Comparison of ENCODE assay signal across 16 cellular contexts in genomic region chr11:121323208-121323607, GRCh38. TPM values are rescaled to one million over a fixed set of nuclear protein-coding genes. Genes with fewer than 3 reads are reported as not detected.
A peak's percentile ranks its signal among the peaks of the same experiment; 100 is the strongest.
DNase-seq lines count a peak whose midpoint lies in the region; ATAC-seq and TF ChIP-seq lines count a peak whose summit lies in the region.
"Had no signal": no experiment of that assay in that cellular context is flagged by ENCODE, and none has a peak within 500 bp of the region (broad histone marks: within the 10 kb centered on the region; RNA-seq: fewer than 3 reads in every experiment).

No MANE protein-coding gene starts in this region.

- H3K27me3 ChIP-seq in liver (ENCODE audit: control insufficient read depth in 4 of 4, insufficient read depth in 4 of 4, low read length in 3 of 4) (no peaks in the 10 kb centered on the region), right lobe of liver (no peaks in the 10 kb centered on the region)
- H3K27me3 ChIP-seq: tibial artery had no signal

- H3K4me1 ChIP-seq in liver (ENCODE audit: control insufficient read depth in 4 of 4, insufficient read depth in 4 of 4, low read length in 3 of 4): no peaks in the 10 kb centered on the region
- no peaks in the 10 kb centered on the region for H3K4me1 ChIP-seq in right lobe of liver
- H3K4me1 ChIP-seq: tibial artery had no signal

- ATAC-seq in right lobe of liver: no peak
- ATAC-seq in GM19023 (IDR thresholded peaks at IDR 0.05; ENCODE audit: unreplicated experiment): no peak
- ATAC-seq: stimulated activated effector memory CD8-positive, alpha-beta T cell treated with anti-CD3 and anti-CD28 coated beads, Interleukin-12 subunit alpha, Interleukin-12 subunit beta, amount 100 ng/mL, for 72 hours had no signal

- no peak for TF ChIP-seq POLR2A in right lobe of liver (IDR thresholded peaks at IDR 0.05)

- H3K9me3 ChIP-seq in liver (ENCODE audit: control insufficient read depth in 4 of 4, low read length in 3 of 4) (no peaks in the 10 kb centered on the region), right lobe of liver (no peaks in the 10 kb centered on the region)
- H3K9me3 ChIP-seq: tibial artery had no signal

- H3K4me3 ChIP-seq in liver (ENCODE audit: low read depth in 1 of 3, low read length in 3 of 3): no peak overlapping the region
- H3K4me3 ChIP-seq in right lobe of liver: no peak overlapping the region
- H3K4me3 ChIP-seq: tibial artery had no signal

- intact Hi-C loops in right lobe of liver (cut with DNase I): loop anchor here (10.0 kb wide), 2 partner anchors 122 to 272 kb away; no protein-coding TSS in a partner anchor

- H3K27ac ChIP-seq in liver (ENCODE audit: low read depth in 1 of 2, low read length in 2 of 2): no peak overlapping the region
- H3K27ac ChIP-seq in right lobe of liver: no peak overlapping the region
- no peak overlapping the region for H3K27ac ChIP-seq in VCaP
- H3K27ac ChIP-seq: tibial artery had no signal

- 78% methylated on average over 5 of the region's 5 CpGs for WGBS in liver
- 63% methylated on average over 5 of the region's 5 CpGs for WGBS in right lobe of liver (ENCODE audit: insufficient coverage, low coverage, low lambda C conversion rate, missing lambda C conversion rate)

- peak; percentile 6 for TF ChIP-seq CTCF in liver (IDR thresholded peaks at IDR 0.05; ENCODE audit: low read depth, low read length, missing input control)
- TF ChIP-seq CTCF in right lobe of liver (IDR thresholded peaks at IDR 0.05): peak in 1 of 4 donors; percentile 8
- peak; percentile 44 for TF ChIP-seq CTCF in VCaP (conservative IDR thresholded peaks at IDR 0.05)

- DNase-seq in right lobe of liver (no peak), iPS-NIHi11 (ENCODE audit: low spot score) (peak; percentile 30), NCI-H1930 (lab: John Stamatoyannopoulos, UW) (no peak), DMS79 (lab: John Stamatoyannopoulos, UW) (no peak)
- DNase-seq in stimulated activated naive CD4-positive, alpha-beta T cell treated with Interleukin-2 at 50 U/mL for 16 hours (lab: John Stamatoyannopoulos, UW): no peak
- DNase-seq: activated CD4-positive, alpha-beta T cell treated with anti-CD3 and anti-CD28 coated beads, Interleukin-2, amount 10 ng/mL, durations not matched to agents 7 days and 5 days; activated T-cell treated with anti-CD3 and anti-CD28 coated beads for 4 hours; CD4-positive, alpha-beta T cell; DND-41; foreskin fibroblast; NCI-H226; tibial artery had no signal

- peak in 1 of 2 donors; percentile 46 for TF ChIP-seq RAD21 in liver (IDR thresholded peaks at IDR 0.05)

- no peaks in the 10 kb centered on the region for H3K36me3 ChIP-seq in liver (ENCODE audit: control insufficient read depth in 4 of 4, insufficient read depth in 3 of 4, low read depth in 1 of 4, low read length in 3 of 4)
- H3K36me3 ChIP-seq in right lobe of liver: no peaks in the 10 kb centered on the region
- H3K36me3 ChIP-seq: tibial artery had no signal

- no peak overlapping the region for H3K9ac ChIP-seq in liver (ENCODE audit: low read depth in 1 of 2, low read length in 2 of 2)

TF ChIP-seq in liver, 16 proteins besides CTCF, POLR2A, EP300 and RAD21:
- TF ChIP-seq JUND (IDR thresholded peaks at IDR 0.05) (no peak), RXRA (IDR thresholded peaks at IDR 0.05) (no peak), FOXA1 (IDR thresholded peaks at IDR 0.05) (no peak), REST (IDR thresholded peaks at IDR 0.05) (no peak), NR2F2 (IDR thresholded peaks at IDR 0.05) (no peak), YY1 (IDR thresholded peaks at IDR 0.05) (no peak), GABPA (IDR thresholded peaks at IDR 0.05 in 1 of 2, conservative IDR thresholded peaks at IDR 0.05 in 1 of 2) (no peak), HNF4A (conservative IDR thresholded peaks at IDR 0.05) (no peak), ZBTB33 (IDR thresholded peaks at IDR 0.05) (no peak), TAF1 (conservative IDR thresholded peaks at IDR 0.05) (no peak), FOXA2 (IDR thresholded peaks at IDR 0.05) (no peak), ATF3 (IDR thresholded peaks at IDR 0.05) (no peak), HNF4G (IDR thresholded peaks at IDR 0.05) (no peak)
TF ChIP-seq in liver: peak in this region for 0.

RNA-seq across cellular contexts. Expression of gene SC5D, which starts 30.6 kb away (rescaled TPM):
- total RNA-seq in liver (100 to 1,000 TPM; 208 to 282 TPM), right lobe of liver (100 to 1,000 TPM in 2 of 6 experiments, 10 to 100 TPM in 4; 58.9 to 126 (median 82.1) TPM)
- polyA plus RNA-seq in liver: 10 to 100 TPM; 80.1 to 97.1 TPM
